24 cellular contexts compared by ENCODE assay signal in genomic region chr17:31050948-31051347, GRCh38.
"Had no signal": no experiment of that assay in that cellular context is flagged by ENCODE, and none has a peak within 500 bp of the region (broad histone marks: within the 10 kb centered on the region; RNA-seq: fewer than 3 reads in every experiment).

No MANE protein-coding gene starts in this region.

- H3K4me3 ChIP-seq: esophagus squamous epithelium, gastrocnemius medialis, mucosa of descending colon, stomach, suprapubic skin, tibial nerve had no signal

- DNase-seq: activated CD4-positive, alpha-beta memory T cell treated with anti-CD3 and anti-CD28 coated beads, Interleukin-2, amount 10 ng/mL, durations not matched to agents 7 days and 5 days; activated CD4-positive, alpha-beta T cell treated with anti-CD3 and anti-CD28 coated beads, Interleukin-2, amount 10 ng/mL, durations not matched to agents 24 days and 14 days; activated gamma-delta T cell; activated naive CD4-positive, alpha-beta T cell treated with anti-CD3 and anti-CD28 coated beads, Interleukin-2, amount 50 U/mL, for 16 hours; activated naive CD8-positive, alpha-beta T cell treated with anti-CD3 and anti-CD28 coated beads, Interleukin-2, amount 50 U/mL, for 24 hours; activated T-cell treated with anti-CD3 and anti-CD28 coated beads for 4 hours; effector CD8-positive, alpha-beta T cell; esophagus squamous epithelium; gastrocnemius medialis; hypothalamus; left cardiac atrium; mesendoderm; mucosa of descending colon; nephron progenitor cell; nucleus accumbens; posterior cingulate gyrus; small intestine; stimulated activated CD4-positive, alpha-beta T cell treated with anti-CD3 and anti-CD28 coated beads, Interleukin-2, amount 100 ng/mL, for 24 hours; stomach; T-helper 17 cell had no signal

- H3K36me3 ChIP-seq: esophagus squamous epithelium, gastrocnemius medialis, suprapubic skin had no signal

- H3K4me1 ChIP-seq: gastrocnemius medialis had no signal

- H3K4me3 Mint-ChIP-seq: activated CD4-positive, alpha-beta memory T cell treated with anti-CD3 and anti-CD28 coated beads, Interleukin-2, amount 10 ng/mL, durations not matched to agents 7 days and 5 days; activated CD4-positive, alpha-beta T cell treated with anti-CD3 and anti-CD28 coated beads, Interleukin-2, amount 10 ng/mL, durations not matched to agents 24 days and 14 days; activated naive CD8-positive, alpha-beta T cell treated with anti-CD3 and anti-CD28 coated beads, Interleukin-2, amount 50 U/mL, for 24 hours; activated T-helper 1 cell treated with anti-CD3 and anti-CD28 coated beads, Interleukin-12 subunit alpha, Interleukin-12 subunit beta, Interleukin-2, Interleukin-4 antibody, amounts not matched to agents 30 ng/mL and 10 ng/mL and 1 ng/mL, durations not matched to agents 14 hours and 24 hours and 36 hours; nephron progenitor cell; stimulated activated memory B cell treated with anti-CD40 and anti-IgM and Interleukin-4, amounts not matched to agents 10 μg/mL and 1 μg/mL and 100 μg/mL, for 72 hours; T-helper 17 cell had no signal

- H3K27me3 Mint-ChIP-seq: activated CD4-positive, alpha-beta memory T cell treated with anti-CD3 and anti-CD28 coated beads, Interleukin-2, amount 10 ng/mL, durations not matched to agents 7 days and 5 days; activated CD4-positive, alpha-beta T cell treated with anti-CD3 and anti-CD28 coated beads, Interleukin-2, amount 10 ng/mL, durations not matched to agents 24 days and 14 days; activated naive CD8-positive, alpha-beta T cell treated with anti-CD3 and anti-CD28 coated beads, Interleukin-2, amount 50 U/mL, for 24 hours; stimulated activated memory B cell treated with anti-CD40 and anti-IgM and Interleukin-4, amounts not matched to agents 10 μg/mL and 1 μg/mL and 100 μg/mL, for 72 hours; T-helper 17 cell had no signal

- H3K4me1 Mint-ChIP-seq: nephron progenitor cell; stimulated activated memory B cell treated with anti-CD40 and anti-IgM and Interleukin-4, amounts not matched to agents 10 μg/mL and 1 μg/mL and 100 μg/mL, for 72 hours had no signal

- ATAC-seq: activated naive CD8-positive, alpha-beta T cell treated with anti-CD3 and anti-CD28 coated beads, Interleukin-2, amount 50 U/mL, for 24 hours; gastrocnemius medialis; mucosa of descending colon; stimulated activated memory B cell treated with anti-CD40 and anti-IgM and Interleukin-4, amounts not matched to agents 10 μg/mL and 1 μg/mL and 100 μg/mL, for 72 hours; T-helper 17 cell had no signal

- H3K27ac Mint-ChIP-seq: activated CD4-positive, alpha-beta memory T cell treated with anti-CD3 and anti-CD28 coated beads, Interleukin-2, amount 10 ng/mL, durations not matched to agents 7 days and 5 days; activated CD4-positive, alpha-beta T cell treated with anti-CD3 and anti-CD28 coated beads, Interleukin-2, amount 10 ng/mL, durations not matched to agents 24 days and 14 days; activated naive CD8-positive, alpha-beta T cell treated with anti-CD3 and anti-CD28 coated beads, Interleukin-2, amount 50 U/mL, for 24 hours; activated T-helper 1 cell treated with anti-CD3 and anti-CD28 coated beads, Interleukin-12 subunit alpha, Interleukin-12 subunit beta, Interleukin-2, Interleukin-4 antibody, amounts not matched to agents 30 ng/mL and 10 ng/mL and 1 ng/mL, durations not matched to agents 14 hours and 24 hours and 36 hours; nephron progenitor cell; stimulated activated memory B cell treated with anti-CD40 and anti-IgM and Interleukin-4, amounts not matched to agents 10 μg/mL and 1 μg/mL and 100 μg/mL, for 72 hours; T-helper 17 cell had no signal

- H3K9me3 Mint-ChIP-seq: activated CD4-positive, alpha-beta memory T cell treated with anti-CD3 and anti-CD28 coated beads, Interleukin-2, amount 10 ng/mL, durations not matched to agents 7 days and 5 days; activated naive CD8-positive, alpha-beta T cell treated with anti-CD3 and anti-CD28 coated beads, Interleukin-2, amount 50 U/mL, for 24 hours; nephron progenitor cell; stimulated activated memory B cell treated with anti-CD40 and anti-IgM and Interleukin-4, amounts not matched to agents 10 μg/mL and 1 μg/mL and 100 μg/mL, for 72 hours had no signal

- H3K27me3 ChIP-seq: esophagus squamous epithelium, gastrocnemius medialis, stomach, suprapubic skin, tibial nerve had no signal

- H3K27ac ChIP-seq: gastrocnemius medialis had no signal

- H3K9me3 ChIP-seq: esophagus squamous epithelium, gastrocnemius medialis, mucosa of descending colon, stomach, suprapubic skin, tibial nerve had no signal
